ENCODE assay signal across 1 cellular context in the genomic region with DNA sequence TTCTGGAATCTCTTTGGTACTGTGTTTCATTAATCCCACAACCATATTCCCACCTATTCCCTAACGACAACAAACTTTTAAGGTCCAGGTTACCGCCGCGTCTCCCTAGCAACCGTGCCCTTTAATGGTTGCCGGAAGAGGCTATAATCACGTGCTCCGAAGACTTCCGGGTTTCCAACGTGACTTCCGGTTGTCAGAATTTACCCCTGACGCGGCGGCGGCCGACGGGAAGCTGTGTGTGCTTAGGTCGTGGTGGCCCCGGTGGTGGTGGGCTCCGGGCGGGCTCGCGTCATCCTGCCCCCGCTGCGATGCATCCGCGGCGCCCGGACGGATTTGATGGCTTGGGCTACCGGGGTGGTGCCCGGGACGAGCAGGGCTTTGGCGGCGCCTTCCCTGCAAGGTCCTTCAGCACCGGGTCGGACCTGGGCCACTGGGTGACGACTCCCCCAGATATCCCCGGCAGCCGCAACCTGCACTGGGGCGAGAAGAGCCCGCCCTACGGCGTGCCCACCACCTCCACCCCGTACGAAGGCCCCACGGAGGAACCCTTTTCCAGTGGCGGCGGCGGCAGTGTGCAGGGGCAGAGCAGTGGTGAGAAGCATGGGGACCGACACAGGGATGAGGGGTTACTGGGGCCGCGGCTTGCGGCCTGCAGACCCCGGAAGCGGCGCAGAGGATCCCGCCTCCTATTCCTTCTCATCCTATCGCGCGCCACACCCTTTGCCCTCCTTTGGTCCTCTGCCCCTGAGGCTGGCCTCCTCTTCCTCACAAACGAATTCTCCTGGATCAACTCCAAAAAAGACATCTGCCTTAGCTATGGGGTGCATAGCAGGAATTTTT.
TF ChIP-seq lines count a peak whose summit lies in the region.

SLC25A46 (plus strand) TSS at position 196 of the 840 bp plus-strand sequence; CDS start at position 309, 113 bp downstream.

TF ChIP-seq in WTC11, 78 proteins besides CTCF, POLR2A, EP300 and RAD21 (continued from another document):
- TF ChIP-seq ZNF281 (CRISPR knock-in tag; IDR thresholded peaks at IDR 0.05) (no peak), FOXP1 (CRISPR knock-in tag; IDR thresholded peaks at IDR 0.05; ENCODE audit: borderline replicate concordance) (peak; percentile 62; the same call in 1 of the 2 replicates), RELA (CRISPR knock-in tag; IDR thresholded peaks at IDR 0.05; ENCODE audit: borderline replicate concordance) (no peak), ZNF532 (CRISPR knock-in tag; IDR thresholded peaks at IDR 0.05; ENCODE audit: borderline replicate concordance) (no peak), TCF7 (CRISPR knock-in tag; IDR thresholded peaks at IDR 0.05; ENCODE audit: low read depth) (0 out of 2 replicates have a peak, but pooled peaks have one; percentile 53), CREB1 (CRISPR knock-in tag; IDR thresholded peaks at IDR 0.05) (no peak), ARID4B (CRISPR knock-in tag; IDR thresholded peaks at IDR 0.05; ENCODE audit: borderline replicate concordance) (peak; percentile 45; the same call in 1 of the 2 replicates), ZNF423 (CRISPR knock-in tag; IDR thresholded peaks at IDR 0.05) (peak; percentile 38), ZNF232 (CRISPR knock-in tag; IDR thresholded peaks at IDR 0.05) (no peak), USF2 (CRISPR knock-in tag; IDR thresholded peaks at IDR 0.05) (peak; percentile 96), ZNF219 (CRISPR knock-in tag; IDR thresholded peaks at IDR 0.05; ENCODE audit: borderline replicate concordance) (no peak), ZBTB21 (CRISPR knock-in tag; IDR thresholded peaks at IDR 0.05; ENCODE audit: borderline replicate concordance) (no peak), RORB (CRISPR knock-in tag; IDR thresholded peaks at IDR 0.05) (no peak), GABPB1 (CRISPR knock-in tag; IDR thresholded peaks at IDR 0.05) (0 out of 2 replicates have a peak, but pooled peaks have one; percentile 64), TP53 (CRISPR knock-in tag; IDR thresholded peaks at IDR 0.05) (no peak), GTF2I (CRISPR knock-in tag; conservative IDR thresholded peaks at IDR 0.05) (no peak)
- TF ChIP-seq, protein P1, sequence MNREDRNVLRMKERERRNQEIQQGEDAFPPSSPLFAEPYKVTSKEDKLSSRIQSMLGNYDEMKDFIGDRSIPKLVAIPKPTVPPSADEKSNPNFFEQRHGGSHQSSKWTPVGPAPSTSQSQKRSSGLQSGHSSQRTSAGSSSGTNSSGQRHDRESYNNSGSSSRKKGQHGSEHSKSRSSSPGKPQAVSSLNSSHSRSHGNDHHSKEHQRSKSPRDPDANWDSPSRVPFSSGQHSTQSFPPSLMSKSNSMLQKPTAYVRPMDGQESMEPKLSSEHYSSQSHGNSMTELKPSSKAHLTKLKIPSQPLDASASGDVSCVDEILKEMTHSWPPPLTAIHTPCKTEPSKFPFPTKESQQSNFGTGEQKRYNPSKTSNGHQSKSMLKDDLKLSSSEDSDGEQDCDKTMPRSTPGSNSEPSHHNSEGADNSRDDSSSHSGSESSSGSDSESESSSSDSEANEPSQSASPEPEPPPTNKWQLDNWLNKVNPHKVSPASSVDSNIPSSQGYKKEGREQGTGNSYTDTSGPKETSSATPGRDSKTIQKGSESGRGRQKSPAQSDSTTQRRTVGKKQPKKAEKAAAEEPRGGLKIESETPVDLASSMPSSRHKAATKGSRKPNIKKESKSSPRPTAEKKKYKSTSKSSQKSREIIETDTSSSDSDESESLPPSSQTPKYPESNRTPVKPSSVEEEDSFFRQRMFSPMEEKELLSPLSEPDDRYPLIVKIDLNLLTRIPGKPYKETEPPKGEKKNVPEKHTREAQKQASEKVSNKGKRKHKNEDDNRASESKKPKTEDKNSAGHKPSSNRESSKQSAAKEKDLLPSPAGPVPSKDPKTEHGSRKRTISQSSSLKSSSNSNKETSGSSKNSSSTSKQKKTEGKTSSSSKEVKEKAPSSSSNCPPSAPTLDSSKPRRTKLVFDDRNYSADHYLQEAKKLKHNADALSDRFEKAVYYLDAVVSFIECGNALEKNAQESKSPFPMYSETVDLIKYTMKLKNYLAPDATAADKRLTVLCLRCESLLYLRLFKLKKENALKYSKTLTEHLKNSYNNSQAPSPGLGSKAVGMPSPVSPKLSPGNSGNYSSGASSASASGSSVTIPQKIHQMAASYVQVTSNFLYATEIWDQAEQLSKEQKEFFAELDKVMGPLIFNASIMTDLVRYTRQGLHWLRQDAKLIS (CRISPR knock-in tag; IDR thresholded peaks at IDR 0.05; ENCODE audit: borderline replicate concordance) = no peak
- TF ChIP-seq, protein P2, sequence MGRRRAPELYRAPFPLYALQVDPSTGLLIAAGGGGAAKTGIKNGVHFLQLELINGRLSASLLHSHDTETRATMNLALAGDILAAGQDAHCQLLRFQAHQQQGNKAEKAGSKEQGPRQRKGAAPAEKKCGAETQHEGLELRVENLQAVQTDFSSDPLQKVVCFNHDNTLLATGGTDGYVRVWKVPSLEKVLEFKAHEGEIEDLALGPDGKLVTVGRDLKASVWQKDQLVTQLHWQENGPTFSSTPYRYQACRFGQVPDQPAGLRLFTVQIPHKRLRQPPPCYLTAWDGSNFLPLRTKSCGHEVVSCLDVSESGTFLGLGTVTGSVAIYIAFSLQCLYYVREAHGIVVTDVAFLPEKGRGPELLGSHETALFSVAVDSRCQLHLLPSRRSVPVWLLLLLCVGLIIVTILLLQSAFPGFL (CRISPR knock-in tag; IDR thresholded peaks at IDR 0.05; ENCODE audit: borderline replicate concordance) = no peak
